Comparison of ENCODE assay signal across 13 cellular contexts in genomic region chr17:9244066-9245052, GRCh38.
DNase-seq lines count a peak whose midpoint lies in the region; ATAC-seq and TF ChIP-seq lines count a peak whose summit lies in the region.
"Had no signal": no experiment of that assay in that cellular context is flagged by ENCODE, and none has a peak within 500 bp of the region (broad histone marks: within the 10 kb centered on the region; RNA-seq: fewer than 3 reads in every experiment).

No MANE protein-coding gene starts in this region.

- no peak overlapping the region for H2AFZ ChIP-seq in H9 (ENCODE audit: low read length)

- no peak overlapping the region for H3K4ac ChIP-seq in H9 (ENCODE audit: low read depth, low read length)

- no peak overlapping the region for H3T11ph ChIP-seq in H9 (ENCODE audit: low read length)

- H3K27ac ChIP-seq in H9 (ENCODE audit: insufficient read length, low read depth, low read length): no peak overlapping the region

- H3K4me3 Mint-ChIP-seq in H9: no peak overlapping the region
- no peak overlapping the region for H3K4me3 Mint-ChIP-seq in progenitor cell of endocrine pancreas (ENCODE audit: low read depth)
- H3K4me3 Mint-ChIP-seq: stimulated activated effector memory CD8-positive, alpha-beta T cell treated with anti-CD3 and anti-CD28 coated beads, Interleukin-12 subunit alpha, Interleukin-12 subunit beta, amount 100 ng/mL, for 72 hours had no signal

- H3K4me3 ChIP-seq in adipocyte (ENCODE audit: low read length) (peak overlapping the region; percentile 6), foreskin fibroblast (ENCODE audit: low read depth in 1 of 2, low read length in 2 of 2) (peak overlapping the region in 1 of 2 donors; percentile 22)

- peaks cover 8% of the 10 kb centered on the region for H3K23me2 ChIP-seq in H9 (ENCODE audit: insufficient read length, low read depth, low read length, poor library complexity, severe bottlenecking)

- DNase-seq in EH (ENCODE audit: low read depth): peak; percentile 73
- DNase-seq in adipocyte (ENCODE audit: low read depth): peak; percentile 80
- DNase-seq in foreskin fibroblast: peak; percentile 84 to 91
- peak; percentile 52 for DNase-seq in smooth muscle cell of the brain vasculature (ENCODE audit: low read depth, low spot score)
- no peak for DNase-seq in H9
- no peak for DNase-seq in progenitor cell of endocrine pancreas (ENCODE audit: low spot score, unreplicated experiment)
- DNase-seq: CD8-positive, alpha-beta memory T cell; Kasumi-1; NCI-H446 had no signal

- no peak overlapping the region for H3K23ac ChIP-seq in H9 (ENCODE audit: insufficient read length, low read depth, low read length)

- WGBS in H9 (ENCODE audit: extremely low coverage, insufficient read length, low lambda C conversion rate): no CpG with 5 or more reads among the region's 21 CpGs

- no peak overlapping the region for H2BK15ac ChIP-seq in H9 (ENCODE audit: low read depth, low read length)

- H3K4me1 ChIP-seq in adipocyte (ENCODE audit: control insufficient read depth, insufficient read depth, low read length) (peaks cover 41% of the 10 kb centered on the region), H9 (ENCODE audit: insufficient read depth, low read length) (no peaks in the 10 kb centered on the region)

- H4K20me1 ChIP-seq in H9 (ENCODE audit: control insufficient read depth, insufficient read depth, insufficient read length): no peaks in the 10 kb centered on the region

- H3K36me3 Mint-ChIP-seq in H9 (ENCODE audit: insufficient read depth in 1 of 3, low read depth in 3 of 3): no peaks in the 10 kb centered on the region
- peaks cover 2% of the 10 kb centered on the region for H3K36me3 Mint-ChIP-seq in progenitor cell of endocrine pancreas (ENCODE audit: insufficient read depth)
- H3K36me3 Mint-ChIP-seq: stimulated activated effector memory CD8-positive, alpha-beta T cell treated with anti-CD3 and anti-CD28 coated beads, Interleukin-12 subunit alpha, Interleukin-12 subunit beta, amount 100 ng/mL, for 72 hours had no signal

- H3K79me1 ChIP-seq in H9 (ENCODE audit: insufficient read depth, low read depth, low read length, poor library complexity, severe bottlenecking): no peaks in the 10 kb centered on the region

- H2BK12ac ChIP-seq in H9 (ENCODE audit: insufficient read length, low read depth, low read length): no peak overlapping the region

- H3K27ac Mint-ChIP-seq in H9: no peak overlapping the region
- H3K27ac Mint-ChIP-seq in progenitor cell of endocrine pancreas: no peak overlapping the region
- H3K27ac Mint-ChIP-seq: activated T-helper 2 cell treated with anti-CD3 and anti-CD28 coated beads, Interferon-gamma antibody, Interleukin-2, Interleukin-4, amounts not matched to agents 10 μg/mL and 5 μg/mL and 100 μg/mL, durations not matched to agents 14 hours and 24 hours and 36 hours; stimulated activated effector memory CD8-positive, alpha-beta T cell treated with anti-CD3 and anti-CD28 coated beads, Interleukin-12 subunit alpha, Interleukin-12 subunit beta, amount 100 ng/mL, for 72 hours had no signal

- H3K9me3 Mint-ChIP-seq in H9 (no peaks in the 10 kb centered on the region), progenitor cell of endocrine pancreas (ENCODE audit: low read depth) (no peaks in the 10 kb centered on the region)
- H3K9me3 Mint-ChIP-seq: activated T-helper 2 cell treated with anti-CD3 and anti-CD28 coated beads, Interferon-gamma antibody, Interleukin-2, Interleukin-4, amounts not matched to agents 10 μg/mL and 5 μg/mL and 100 μg/mL, durations not matched to agents 14 hours and 24 hours and 36 hours; CD8-positive, alpha-beta memory T cell; stimulated activated effector memory CD8-positive, alpha-beta T cell treated with anti-CD3 and anti-CD28 coated beads, Interleukin-12 subunit alpha, Interleukin-12 subunit beta, amount 100 ng/mL, for 72 hours had no signal

- no peaks in the 10 kb centered on the region for H3K9me3 ChIP-seq in adipocyte (ENCODE audit: control insufficient read depth, low read length)
- no peaks in the 10 kb centered on the region for H3K9me3 ChIP-seq in H9 (ENCODE audit: control insufficient read depth, low read depth, low read length)

- H2BK120ac ChIP-seq in H9 (ENCODE audit: low read depth, low read length, poor library complexity, severe bottlenecking): no peak overlapping the region

- H3K27me3 ChIP-seq in adipocyte (replicated peaks; ENCODE audit: control insufficient read depth, insufficient read depth, low read length) (no peaks in the 10 kb centered on the region), H9 (ENCODE audit: insufficient read depth, low read length) (no peaks in the 10 kb centered on the region)

- TF ChIP-seq CTCF in foreskin fibroblast (IDR thresholded peaks at IDR 0.05; ENCODE audit: low read depth, low read length): no peak
- TF ChIP-seq CTCF in H9 (conservative IDR thresholded peaks at IDR 0.05): no peak
- TF ChIP-seq CTCF in progenitor cell of endocrine pancreas (IDR thresholded peaks at IDR 0.05; ENCODE audit: unreplicated experiment): no peak

- H3K14ac ChIP-seq in H9 (ENCODE audit: insufficient read depth, low read length): no peak overlapping the region

- H4K8ac ChIP-seq in H9 (replicated peaks; ENCODE audit: insufficient read length, low read depth, low read length): no peak overlapping the region

- H2AK5ac ChIP-seq in H9 (ENCODE audit: insufficient read length, low read length): no peak overlapping the region

- ATAC-seq in HG03135 (IDR thresholded peaks at IDR 0.05; ENCODE audit: unreplicated experiment) (no peak), HG02678 (IDR thresholded peaks at IDR 0.05; ENCODE audit: unreplicated experiment) (no peak)
- ATAC-seq: stimulated activated effector memory CD8-positive, alpha-beta T cell treated with anti-CD3 and anti-CD28 coated beads, Interleukin-12 subunit alpha, Interleukin-12 subunit beta, amount 100 ng/mL, for 72 hours had no signal

- H3K9ac ChIP-seq in adipocyte (ENCODE audit: low read length): peak overlapping the region; percentile 41
- no peak overlapping the region for H3K9ac ChIP-seq in H9 (ENCODE audit: extremely low read depth, insufficient read length, low read length)

- H3K4me1 Mint-ChIP-seq in H9 (peaks cover 27 to 49% of the 10 kb centered on the region in 2 experiments), progenitor cell of endocrine pancreas (ENCODE audit: low read depth) (peaks cover 9% of the 10 kb centered on the region)

- H3K36me3 ChIP-seq in adipocyte (ENCODE audit: control insufficient read depth, insufficient read depth, low read length, severe bottlenecking): no peaks in the 10 kb centered on the region

- H2BK20ac ChIP-seq in H9 (ENCODE audit: low read depth, low read length, poor library complexity, severe bottlenecking): no peak overlapping the region

- no peak overlapping the region for H4K5ac ChIP-seq in H9 (ENCODE audit: insufficient read length, low read depth, low read length)

- no peak overlapping the region for H4K91ac ChIP-seq in H9 (ENCODE audit: insufficient read length, low read depth, low read length)

- no peak overlapping the region for H3K18ac ChIP-seq in H9 (ENCODE audit: insufficient read length, low read depth, low read length)

- no peak overlapping the region for H2BK5ac ChIP-seq in H9 (ENCODE audit: insufficient read length, low read length)

- H3K56ac ChIP-seq in H9 (ENCODE audit: insufficient read length, low read depth, low read length): no peak overlapping the region

- no peak overlapping the region for H3K4me2 ChIP-seq in H9 (ENCODE audit: insufficient read depth, insufficient read length, low read length)

- peaks cover 2% of the 10 kb centered on the region for H3K27me3 Mint-ChIP-seq in H9 (ENCODE audit: low read depth)
- peaks cover 10% of the 10 kb centered on the region for H3K27me3 Mint-ChIP-seq in progenitor cell of endocrine pancreas
- H3K27me3 Mint-ChIP-seq: CD8-positive, alpha-beta memory T cell had no signal

- no peaks in the 10 kb centered on the region for H3K79me2 ChIP-seq in H9 (ENCODE audit: insufficient read depth, low read length)

Comparison
In these comparisons a context has a peak if more than half of its experiments do, and no peak if none do; other contexts are left out.
1. DNase-seq: peak in EH (single experiment), adipocyte (single experiment), foreskin fibroblast (2 of 2) and smooth muscle cell of the brain vasculature (single experiment); none in H9 (single experiment) and progenitor cell of endocrine pancreas (single experiment).